ENCODE assay signal across 13 cellular contexts in genomic region chr15:32434102-32434963, GRCh38. TPM values are rescaled to one million over a fixed set of nuclear protein-coding genes. Genes with fewer than 3 reads are reported as not detected.
DNase-seq lines count a peak whose midpoint lies in the region; ATAC-seq and TF ChIP-seq lines count a peak whose summit lies in the region.
"Not testable (repeated sequence)": the region's sequence is repeated elsewhere in the genome, so short reads cannot be mapped to it uniquely, and the experiment has no call there.
"Had no signal": no experiment of that assay in that cellular context is flagged by ENCODE, and none has a peak within 500 bp of the region (broad histone marks: within the 10 kb centered on the region; RNA-seq: fewer than 3 reads in every experiment).

No MANE protein-coding gene starts in this region.

- not testable (repeated sequence) for H2BK120ac ChIP-seq in IMR-90 (ENCODE audit: low read depth, low read length)

- not testable (repeated sequence) for H4K91ac ChIP-seq in IMR-90 (ENCODE audit: insufficient read depth, low read depth, low read length)

- no CpG with 5 or more reads among the region's 73 CpGs for WGBS in IMR-90 (ENCODE audit: extremely low coverage in 2 of 2, insufficient read length in 1 of 2), 2 experiments
- no CpG with 5 or more reads among the region's 73 CpGs for WGBS in right lobe of liver (ENCODE audit: insufficient coverage, low coverage, low lambda C conversion rate, missing lambda C conversion rate)
- WGBS in upper lobe of left lung, 2 donors = no CpG with 5 or more reads among the region's 73 CpGs

- H3K4ac ChIP-seq in IMR-90 (ENCODE audit: low read depth, low read length) = not testable (repeated sequence)

- not testable (repeated sequence) for H3K18ac ChIP-seq in IMR-90 (ENCODE audit: low read depth, low read length)

- not testable (repeated sequence) for H4K5ac ChIP-seq in IMR-90 (ENCODE audit: low read depth, low read length)

- TF ChIP-seq RAD21 in IMR-90 (IDR thresholded peaks at IDR 0.05; ENCODE audit: low read length) = not testable (repeated sequence)

- not testable (repeated sequence) for H3K14ac ChIP-seq in IMR-90 (replicated peaks; ENCODE audit: low read depth, low read length)

- not testable (repeated sequence) for TF ChIP-seq EP300 in upper lobe of left lung (IDR thresholded peaks at IDR 0.05)

- H2BK20ac ChIP-seq in IMR-90 (ENCODE audit: low read depth, low read length) = not testable (repeated sequence)

- H3K4me2 ChIP-seq in IMR-90 (ENCODE audit: low read depth, low read length) = not testable (repeated sequence)

- not testable (repeated sequence) for H2AFZ ChIP-seq in IMR-90 (replicated peaks; ENCODE audit: low read length, poor library complexity)

- H3K9me1 ChIP-seq in IMR-90 (ENCODE audit: insufficient read depth, low read length) = not testable (repeated sequence)

- H3K4me3 Mint-ChIP-seq in CD4-positive, alpha-beta T cell; activated naive CD8-positive, alpha-beta T cell treated with anti-CD3 and anti-CD28 coated beads, Interleukin-2, amount 50 U/mL, for 24 hours: not testable (repeated sequence)

- not testable (repeated sequence) for DNase-seq in CD4-positive, alpha-beta T cell; IMR-90; activated naive CD8-positive, alpha-beta T cell treated with anti-CD3 and anti-CD28 coated beads, Interleukin-2, amount 50 U/mL, for 24 hours; Right ventricle myocardium superior; right lobe of liver; omental fat pad (ENCODE audit: low spot score); upper lobe of left lung

- not testable (repeated sequence) for H3K36me3 ChIP-seq in IMR-90 (ENCODE audit: control insufficient read depth, insufficient read depth, low read length); right lobe of liver; upper lobe of left lung

- H3K4me3 ChIP-seq in IMR-90 (ENCODE audit: insufficient read depth, low read depth, low read length); right lobe of liver; upper lobe of left lung: not testable (repeated sequence)

- not testable (repeated sequence) for H3K27me3 Mint-ChIP-seq in CD4-positive, alpha-beta T cell; activated naive CD8-positive, alpha-beta T cell treated with anti-CD3 and anti-CD28 coated beads, Interleukin-2, amount 50 U/mL, for 24 hours

- H3K79me1 ChIP-seq in IMR-90 (ENCODE audit: low read depth in 1 of 2, low read length in 2 of 2) = not testable (repeated sequence)

- not testable (repeated sequence) for H2BK5ac ChIP-seq in IMR-90 (ENCODE audit: low read depth, low read length, poor library complexity, severe bottlenecking)

- H3K23ac ChIP-seq in IMR-90 (ENCODE audit: low read depth, low read length) = not testable (repeated sequence)

- not testable (repeated sequence) for H3K27ac ChIP-seq in CD4-positive, alpha-beta T cell (ENCODE audit: low read depth, low read length); IMR-90 (ENCODE audit: insufficient read depth, low read length); right lobe of liver; upper lobe of left lung

- CTCF ChIA-PET in CD4-positive, alpha-beta T cell (lab: Charles Lee); IMR-90 (lab: Yijun Ruan, JAX): not testable (repeated sequence)

- H3K36me3 Mint-ChIP-seq in CD4-positive, alpha-beta T cell (ENCODE audit: low read depth); activated naive CD8-positive, alpha-beta T cell treated with anti-CD3 and anti-CD28 coated beads, Interleukin-2, amount 50 U/mL, for 24 hours (ENCODE audit: low read depth): not testable (repeated sequence)

- intact Hi-C loops in CD4-positive, alpha-beta T cell (cut with DNase I, micrococcal nuclease); IMR-90 (cut with micrococcal nuclease); Right ventricle myocardium superior (cut with DNase I); right lobe of liver (cut with DNase I): not testable (repeated sequence)

- TF ChIP-seq POLR2A in IMR-90 (IDR thresholded peaks at IDR 0.05; ENCODE audit: low read depth, low read length); right lobe of liver (IDR thresholded peaks at IDR 0.05); upper lobe of left lung (IDR thresholded peaks at IDR 0.05): not testable (repeated sequence)

- H4K8ac ChIP-seq in IMR-90 (ENCODE audit: low read depth in 2 of 2, low read length in 2 of 2) = not testable (repeated sequence)

- in situ Hi-C loops in IMR-90 (cut with MboI; ENCODE audit: low sequenced_read_pairs) = not testable (repeated sequence)

- POLR2A ChIA-PET in CD4-positive, alpha-beta T cell (lab: Charles Lee); IMR-90 (lab: Charles Lee; ENCODE audit: unreplicated experiment): not testable (repeated sequence)

- H3K9me3 Mint-ChIP-seq in CD4-positive, alpha-beta T cell; activated naive CD8-positive, alpha-beta T cell treated with anti-CD3 and anti-CD28 coated beads, Interleukin-2, amount 50 U/mL, for 24 hours: not testable (repeated sequence)

- H3K56ac ChIP-seq in IMR-90 (ENCODE audit: extremely low read depth, insufficient read depth, low read length) = not testable (repeated sequence)

- not testable (repeated sequence) for H2BK15ac ChIP-seq in IMR-90 (ENCODE audit: low read depth, low read length)

- H3K9me3 ChIP-seq in CD4-positive, alpha-beta T cell (ENCODE audit: control insufficient read depth, low read length); IMR-90 (ENCODE audit: control insufficient read depth, insufficient read depth, low read length); right lobe of liver; upper lobe of left lung: not testable (repeated sequence)

- BruUV-seq in IMR-90 (replicated peaks; lab: Mats Ljungman, UMichigan) = not testable (repeated sequence)

- not testable (repeated sequence) for H3K9ac ChIP-seq in IMR-90 (ENCODE audit: low read depth, low read length)

- H2AK5ac ChIP-seq in IMR-90 (ENCODE audit: low read depth, low read length) = not testable (repeated sequence)

- H3K4me1 Mint-ChIP-seq in CD4-positive, alpha-beta T cell (ENCODE audit: low read depth); activated naive CD8-positive, alpha-beta T cell treated with anti-CD3 and anti-CD28 coated beads, Interleukin-2, amount 50 U/mL, for 24 hours: not testable (repeated sequence)

- H3K27me3 ChIP-seq in CD4-positive, alpha-beta T cell (ENCODE audit: control insufficient read depth, insufficient read depth, low read length); IMR-90 (ENCODE audit: control insufficient read depth, insufficient read depth, low read length); right lobe of liver; upper lobe of left lung: not testable (repeated sequence)

- H3K27ac Mint-ChIP-seq in CD4-positive, alpha-beta T cell; activated naive CD8-positive, alpha-beta T cell treated with anti-CD3 and anti-CD28 coated beads, Interleukin-2, amount 50 U/mL, for 24 hours: not testable (repeated sequence)

- H2AK9ac ChIP-seq in IMR-90 (replicated peaks; ENCODE audit: low read depth, low read length, poor library complexity) = not testable (repeated sequence)

- TF ChIP-seq CTCF in CD4-positive, alpha-beta T cell (IDR thresholded peaks at IDR 0.05); IMR-90 (conservative IDR thresholded peaks at IDR 0.05; ENCODE audit: low read depth, low read length); right lobe of liver (IDR thresholded peaks at IDR 0.05); omental fat pad (IDR thresholded peaks at IDR 0.05); upper lobe of left lung (IDR thresholded peaks at IDR 0.05): not testable (repeated sequence)

- dilution Hi-C loops in IMR-90 (cut with HindIII; ENCODE audit: low sequenced_read_pairs, unreplicated experiment) = not testable (repeated sequence)

- ATAC-seq in CD4-positive, alpha-beta T cell (ENCODE audit: poor library complexity) = peak; percentile 29
- ATAC-seq in IMR-90 (ENCODE audit: low read depth) = peak; percentile 88
- peak; percentile 32 to 45 for ATAC-seq in activated CD4-positive, CD25-positive, alpha-beta regulatory T cell treated with anti-CD3 and anti-CD28 coated beads, Interleukin-2, amount 50 U/mL, for 24 hours
- peak; percentile 70 for ATAC-seq in activated naive CD8-positive, alpha-beta T cell treated with anti-CD3 and anti-CD28 coated beads, Interleukin-2, amount 50 U/mL, for 24 hours
- peak; percentile 90 for ATAC-seq in Right ventricle myocardium superior (ENCODE audit: poor library complexity)
- ATAC-seq in right lobe of liver = peak; percentile 76 to 86 (median 82)
- ATAC-seq in omental fat pad (ENCODE audit: low FRiP score) = peak; percentile 80
- ATAC-seq in upper lobe of left lung (ENCODE audit: low FRiP score in 2 of 2) = peak; percentile 90 to 95

- H4K20me1 ChIP-seq in IMR-90 (ENCODE audit: insufficient read depth, low read length) = not testable (repeated sequence)

- H3K4me1 ChIP-seq in IMR-90 (ENCODE audit: control insufficient read depth, insufficient read depth, low read length); right lobe of liver; upper lobe of left lung: not testable (repeated sequence)

RNA-seq across cellular contexts. Expression of gene GOLGA8O, which starts 21.1 kb away (rescaled TPM):
- 1 to 10 TPM; 1.2 TPM for total RNA-seq in CD4-positive, alpha-beta T cell
- total RNA-seq in IMR-90 (2012; rRNA removed) (0.36 and 0.56 TPM in 2 replicates), Right ventricle myocardium superior (1.5 TPM), right lobe of liver (1 to 10 TPM in 2 of 6 experiments, under 1 TPM in 2, not detected in 2; 0.51 to 1.4 (median 1.1) TPM), omental fat pad (under 1 TPM in 1 of 4 donors, not detected in 3; 0.24 TPM), upper lobe of left lung (1 to 10 TPM in 2 of 6 donors, under 1 TPM in 1, not detected in 3; 0.81 to 2.7 (median 1.0) TPM)
- polyA plus RNA-seq in IMR-90 (2012; rRNA removed) = 0.42 and 0.65 TPM in 2 replicates
- polyA plus RNA-seq in IMR-90 (2012; cell fraction: cytosol; rRNA removed) = 0.18 and 0.21 TPM in 2 replicates
- 3.4 and 13.5 TPM in 2 replicates for polyA plus RNA-seq in IMR-90 (2012; cell fraction: nucleus; rRNA removed; ENCODE audit: low replicate concordance)
- total RNA-seq: Calu3, G401, H9 had no signal
- polyA plus RNA-seq: CD14-positive monocyte, IgD-negative memory B cell had no signal

RNA-seq across cellular contexts. Expression of gene GOLGA8K, which starts 31.2 kb away (rescaled TPM):
- total RNA-seq in CD4-positive, alpha-beta T cell = under 1 TPM; 0.50 to 0.69 TPM
- not detected in 2 replicates for total RNA-seq in IMR-90 (2012; rRNA removed)
- not detected in 2 replicates for polyA plus RNA-seq in IMR-90 (2012; rRNA removed)
- not detected in 2 replicates for polyA plus RNA-seq in IMR-90 (2012; cell fraction: cytosol; rRNA removed)
- polyA plus RNA-seq in IMR-90 (2012; cell fraction: nucleus; rRNA removed; ENCODE audit: low replicate concordance) = 0.09 TPM in 1 of 2 replicates, not detected in the other
- total RNA-seq in Right ventricle myocardium superior = 0.70 TPM
- total RNA-seq in right lobe of liver = under 1 TPM in 4 of 6 experiments, not detected in 2; 0.24 to 0.95 (median 0.43) TPM
- total RNA-seq in omental fat pad = 1 to 10 TPM in 2 of 4 donors, under 1 TPM in 2; 0.28 to 5.3 (median 0.95) TPM
- total RNA-seq in upper lobe of left lung = 1 to 10 TPM in 3 of 6 donors, under 1 TPM in 1, not detected in 2; 0.89 to 8.4 (median 1.9) TPM
- total RNA-seq: Calu3, G401 had no signal
- polyA plus RNA-seq: CD14-positive monocyte, IgD-negative memory B cell had no signal

Comparison
In these comparisons a context has a peak if more than half of its experiments do, and no peak if none do; other contexts are left out.
1. ATAC-seq: peak in every context shown above with its lines; median percentile 92 in upper lobe of left lung; 90 in Right ventricle myocardium superior; 88 in IMR-90; 82 in right lobe of liver; 80 in omental fat pad; 70 in activated naive CD8-positive, alpha-beta T cell treated with anti-CD3 and anti-CD28 coated beads, Interleukin-2, amount 50 U/mL, for 24 hours; 38 in activated CD4-positive, CD25-positive, alpha-beta regulatory T cell treated with anti-CD3 and anti-CD28 coated beads, Interleukin-2, amount 50 U/mL, for 24 hours; 29 in CD4-positive, alpha-beta T cell.